In the genomic region with DNA sequence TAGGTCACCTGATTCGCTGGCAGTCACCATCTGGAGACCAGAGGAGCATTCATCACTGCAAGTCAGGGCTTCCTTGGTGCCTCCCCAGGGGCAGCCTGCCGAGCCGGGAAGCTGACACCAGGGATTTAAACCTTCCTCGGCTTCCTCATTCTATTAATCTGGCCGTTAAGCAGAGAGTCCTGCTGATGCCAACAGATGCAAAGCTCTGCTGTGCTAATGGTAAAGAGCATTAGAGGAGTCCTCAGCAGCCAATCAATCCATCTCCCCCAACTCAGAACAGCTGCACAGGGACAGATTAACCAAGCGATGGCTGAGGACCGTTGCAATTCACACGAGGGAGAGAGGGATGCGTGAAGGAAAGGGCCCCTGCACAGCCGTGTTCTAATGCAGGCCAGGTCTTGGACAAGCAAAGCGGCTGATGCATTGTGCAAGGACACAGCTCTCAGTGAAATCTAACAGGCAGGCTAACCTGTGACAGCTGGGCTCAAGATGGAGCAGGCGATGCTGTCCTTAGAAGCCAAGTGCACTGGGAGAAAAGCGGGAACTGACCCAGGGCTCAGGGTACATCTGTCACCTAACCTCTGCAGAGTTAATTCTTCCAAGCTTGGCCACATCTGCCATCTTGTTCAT, we compare ENCODE assay signal across 2 cellular contexts.
TF ChIP-seq lines count a peak whose summit lies in the region.

No MANE protein-coding gene starts in this region.

TF ChIP-seq in neural cell, 6 proteins besides CTCF, POLR2A, EP300 and RAD21 (continued from another document):
- TF ChIP-seq, protein P1, sequence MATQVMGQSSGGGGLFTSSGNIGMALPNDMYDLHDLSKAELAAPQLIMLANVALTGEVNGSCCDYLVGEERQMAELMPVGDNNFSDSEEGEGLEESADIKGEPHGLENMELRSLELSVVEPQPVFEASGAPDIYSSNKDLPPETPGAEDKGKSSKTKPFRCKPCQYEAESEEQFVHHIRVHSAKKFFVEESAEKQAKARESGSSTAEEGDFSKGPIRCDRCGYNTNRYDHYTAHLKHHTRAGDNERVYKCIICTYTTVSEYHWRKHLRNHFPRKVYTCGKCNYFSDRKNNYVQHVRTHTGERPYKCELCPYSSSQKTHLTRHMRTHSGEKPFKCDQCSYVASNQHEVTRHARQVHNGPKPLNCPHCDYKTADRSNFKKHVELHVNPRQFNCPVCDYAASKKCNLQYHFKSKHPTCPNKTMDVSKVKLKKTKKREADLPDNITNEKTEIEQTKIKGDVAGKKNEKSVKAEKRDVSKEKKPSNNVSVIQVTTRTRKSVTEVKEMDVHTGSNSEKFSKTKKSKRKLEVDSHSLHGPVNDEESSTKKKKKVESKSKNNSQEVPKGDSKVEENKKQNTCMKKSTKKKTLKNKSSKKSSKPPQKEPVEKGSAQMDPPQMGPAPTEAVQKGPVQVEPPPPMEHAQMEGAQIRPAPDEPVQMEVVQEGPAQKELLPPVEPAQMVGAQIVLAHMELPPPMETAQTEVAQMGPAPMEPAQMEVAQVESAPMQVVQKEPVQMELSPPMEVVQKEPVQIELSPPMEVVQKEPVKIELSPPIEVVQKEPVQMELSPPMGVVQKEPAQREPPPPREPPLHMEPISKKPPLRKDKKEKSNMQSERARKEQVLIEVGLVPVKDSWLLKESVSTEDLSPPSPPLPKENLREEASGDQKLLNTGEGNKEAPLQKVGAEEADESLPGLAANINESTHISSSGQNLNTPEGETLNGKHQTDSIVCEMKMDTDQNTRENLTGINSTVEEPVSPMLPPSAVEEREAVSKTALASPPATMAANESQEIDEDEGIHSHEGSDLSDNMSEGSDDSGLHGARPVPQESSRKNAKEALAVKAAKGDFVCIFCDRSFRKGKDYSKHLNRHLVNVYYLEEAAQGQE (IDR thresholded peaks at IDR 0.05; ENCODE audit: borderline replicate concordance): no peak
- TF ChIP-seq TAF1 (IDR thresholded peaks at IDR 0.05; ENCODE audit: low read depth) (no peak), SMC3 (conservative IDR thresholded peaks at IDR 0.05; ENCODE audit: poor library complexity) (no peak), MXI1 (conservative IDR thresholded peaks at IDR 0.05; ENCODE audit: poor library complexity, severe bottlenecking) (no peak), POLR2AphosphoS5 (IDR thresholded peaks at IDR 0.05) (no peak)
TF ChIP-seq in neural cell: peak in this region for 0.

TF ChIP-seq in GM23338, 12 proteins besides CTCF, POLR2A, EP300 and RAD21 (continued from another document):
- TF ChIP-seq ZNF114 (CRISPR knock-in tag; IDR thresholded peaks at IDR 0.05): no peak
- TF ChIP-seq, protein P1 (IDR thresholded peaks at IDR 0.05; ENCODE audit: unreplicated experiment): no peak
